8 cellular contexts compared by ENCODE assay signal in the genomic region with DNA sequence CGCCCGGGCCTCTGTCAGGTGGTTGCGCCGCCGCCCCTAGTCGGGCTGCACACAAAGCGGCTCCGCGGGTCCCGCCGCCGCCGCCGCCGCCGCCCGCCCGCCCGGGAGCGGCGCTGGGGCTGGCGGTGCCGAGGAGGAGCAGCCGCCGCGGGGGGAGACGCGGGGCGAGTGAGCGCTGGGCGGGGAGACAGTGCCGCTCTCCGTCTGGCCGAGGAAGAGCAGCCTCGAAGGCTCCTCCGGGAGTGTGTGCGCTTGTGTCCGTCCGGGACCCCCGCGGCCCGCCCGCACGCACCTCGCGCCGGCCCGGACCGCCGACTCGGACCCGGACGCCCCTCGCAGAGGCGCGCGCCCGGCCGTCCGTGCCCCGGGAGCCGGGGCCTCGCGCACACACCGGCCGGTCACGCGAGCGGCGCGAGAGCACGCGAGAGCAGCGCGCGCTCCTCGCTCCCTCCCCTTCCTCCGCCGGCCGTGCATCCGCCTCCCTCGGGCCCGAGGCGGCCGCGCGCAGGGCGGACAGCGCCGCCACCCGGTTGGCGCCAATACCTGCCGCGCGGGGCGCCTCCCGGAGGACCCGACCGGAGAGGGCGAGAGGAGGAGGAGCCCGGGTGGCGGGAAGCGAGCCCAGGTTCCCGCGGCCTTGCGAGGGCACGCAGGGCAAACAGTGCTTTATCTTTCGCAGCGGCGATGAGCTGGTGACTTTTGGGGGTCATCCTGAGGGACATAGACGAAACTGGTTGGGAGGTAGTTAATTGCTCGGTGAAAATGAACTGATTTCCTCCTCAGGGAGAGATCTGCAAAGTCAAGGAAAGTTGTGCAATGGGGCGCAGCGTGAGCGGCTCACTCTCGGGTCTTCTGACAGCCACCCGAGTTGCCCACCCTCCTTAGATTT. TPM values are rescaled to one million over a fixed set of nuclear protein-coding genes. Genes with fewer than 3 reads are reported as not detected.
DNase-seq lines count a peak whose midpoint lies in the region; TF ChIP-seq lines count a peak whose summit lies in the region.

TSS of gene PDS5A (minus strand) at position 423 of the 889 bp plus-strand sequence. CDS start 1,334 bp downstream, outside the sequence.

- H2AFZ ChIP-seq in neuron (ENCODE audit: low read depth, low read length), result peak within 1 kb of the TSS; percentile 97

- no peaks in the 10 kb centered on the region for H3K9me3 ChIP-seq in HAP-1
- no peaks in the 10 kb centered on the region for H3K9me3 ChIP-seq in MG63
- peaks cover 2% of the 10 kb centered on the region for H3K9me3 ChIP-seq in neuron (ENCODE audit: low read length)
- no peaks in the 10 kb centered on the region for H3K9me3 ChIP-seq in subcutaneous abdominal adipose tissue (ENCODE audit: control insufficient read depth in 5 of 5, low read length in 5 of 5)

- H3K9ac ChIP-seq in subcutaneous abdominal adipose tissue (ENCODE audit: low read length in 5 of 5), result peak within 1 kb of the TSS; percentile 75 to 99 (median 99)

- H3K27ac ChIP-seq in subcutaneous abdominal adipose tissue (ENCODE audit: low read depth, low read length), result peak within 1 kb of the TSS; percentile 96

- peak; percentile 61 for TF ChIP-seq CTCF in foreskin fibroblast (IDR thresholded peaks at IDR 0.05; ENCODE audit: low read depth, low read length)

- no peaks in the 10 kb centered on the region for H3K27me3 ChIP-seq in HAP-1 (ENCODE audit: low read depth)
- H3K27me3 ChIP-seq in MG63, result no peaks in the 10 kb centered on the region
- no peaks in the 10 kb centered on the region for H3K27me3 ChIP-seq in neuron (ENCODE audit: insufficient read depth, low read length)
- no peaks in the 10 kb centered on the region for H3K27me3 ChIP-seq in subcutaneous abdominal adipose tissue (ENCODE audit: control insufficient read depth in 5 of 5, insufficient read depth in 4 of 5, low read length in 5 of 5)

- peaks cover 13% of the 10 kb centered on the region for H3K4me1 ChIP-seq in HAP-1
- H3K4me1 ChIP-seq in neuron (ENCODE audit: insufficient read depth, low read length), result peaks cover 12% of the 10 kb centered on the region
- H3K4me1 ChIP-seq in subcutaneous abdominal adipose tissue (ENCODE audit: control insufficient read depth in 5 of 5, insufficient read depth in 5 of 5, low read length in 5 of 5), result peaks cover 0 to 24% (median 17%) of the 10 kb centered on the region in 5 donors

- peaks cover 41% of the 10 kb centered on the region for H3K36me3 ChIP-seq in HAP-1 (replicated peaks)
- peaks cover 27% of the 10 kb centered on the region for H3K36me3 ChIP-seq in MG63
- peaks cover 27% of the 10 kb centered on the region for H3K36me3 ChIP-seq in neuron (ENCODE audit: insufficient read depth, low read length)
- peaks cover 0 to 22% (median 12%) of the 10 kb centered on the region in 5 donors for H3K36me3 ChIP-seq in subcutaneous abdominal adipose tissue (ENCODE audit: control insufficient read depth in 5 of 5, insufficient read depth in 5 of 5, low read length in 5 of 5)

- H3K4me3 ChIP-seq in HAP-1 (peak within 1 kb of the TSS; percentile 96), MG63 (peak within 1 kb of the TSS; percentile 82), foreskin fibroblast (ENCODE audit: low read depth in 1 of 2, low read length in 2 of 2) (peak within 1 kb of the TSS; percentile 74 to 77), neuron (ENCODE audit: low read length) (peak within 1 kb of the TSS; percentile 85), subcutaneous abdominal adipose tissue (ENCODE audit: low read depth in 1 of 5, low read length in 5 of 5) (peak within 1 kb of the TSS; percentile 76 to 91 (median 87))

- DNase-seq in G401 (ENCODE audit: low spot score) (peak; percentile 85), HAP-1 (ENCODE audit: low spot score in 2 of 2) (peak; percentile 89 to 91), MG63 (peak; percentile 87), SIG-M5 (lab: John Stamatoyannopoulos, UW) (peak; percentile 9), activated gamma-delta T cell treated with Interleukin-2 at 50 U/mL for 16 hours (peak; percentile 85), foreskin fibroblast (peak; percentile 90 to 97)

- in situ Hi-C loops in G401 (cut with HindIII; ENCODE audit: low sequenced_read_pairs), result no loop called here
- in situ Hi-C loops in HAP-1 (cut with MboI; ENCODE audit: low sequenced_read_pairs), result loop anchor here (10.0 kb wide), 1 partner anchor 513 kb away; no protein-coding TSS in a partner anchor

RNA-seq across cellular contexts. Expression of gene PDS5A, which starts in this region (rescaled TPM):
- total RNA-seq in G401 (2014; rRNA removed; shearing (Covaris generic)), result 40.6 and 55.9 TPM in 2 replicates
- 19.2 and 30.7 TPM in 2 replicates for total RNA-seq in MG63 (2014; rRNA removed; shearing (Covaris generic); ENCODE audit: low replicate concordance)

Comparison
In these comparisons a context has a peak if more than half of its experiments do, and no peak if none do; other contexts are left out.
1. Peak in every context shown above with its lines: DNase-seq, H3K4me3 ChIP-seq and H3K27ac ChIP-seq.
2. DNase-seq: peak in every context shown above with its lines; median percentile 94 in foreskin fibroblast; 90 in HAP-1; 87 in MG63; 85 in G401; 85 in activated gamma-delta T cell treated with Interleukin-2 at 50 U/mL for 16 hours; 9 in SIG-M5.